12 cellular contexts compared by ENCODE assay signal in the genomic region with DNA sequence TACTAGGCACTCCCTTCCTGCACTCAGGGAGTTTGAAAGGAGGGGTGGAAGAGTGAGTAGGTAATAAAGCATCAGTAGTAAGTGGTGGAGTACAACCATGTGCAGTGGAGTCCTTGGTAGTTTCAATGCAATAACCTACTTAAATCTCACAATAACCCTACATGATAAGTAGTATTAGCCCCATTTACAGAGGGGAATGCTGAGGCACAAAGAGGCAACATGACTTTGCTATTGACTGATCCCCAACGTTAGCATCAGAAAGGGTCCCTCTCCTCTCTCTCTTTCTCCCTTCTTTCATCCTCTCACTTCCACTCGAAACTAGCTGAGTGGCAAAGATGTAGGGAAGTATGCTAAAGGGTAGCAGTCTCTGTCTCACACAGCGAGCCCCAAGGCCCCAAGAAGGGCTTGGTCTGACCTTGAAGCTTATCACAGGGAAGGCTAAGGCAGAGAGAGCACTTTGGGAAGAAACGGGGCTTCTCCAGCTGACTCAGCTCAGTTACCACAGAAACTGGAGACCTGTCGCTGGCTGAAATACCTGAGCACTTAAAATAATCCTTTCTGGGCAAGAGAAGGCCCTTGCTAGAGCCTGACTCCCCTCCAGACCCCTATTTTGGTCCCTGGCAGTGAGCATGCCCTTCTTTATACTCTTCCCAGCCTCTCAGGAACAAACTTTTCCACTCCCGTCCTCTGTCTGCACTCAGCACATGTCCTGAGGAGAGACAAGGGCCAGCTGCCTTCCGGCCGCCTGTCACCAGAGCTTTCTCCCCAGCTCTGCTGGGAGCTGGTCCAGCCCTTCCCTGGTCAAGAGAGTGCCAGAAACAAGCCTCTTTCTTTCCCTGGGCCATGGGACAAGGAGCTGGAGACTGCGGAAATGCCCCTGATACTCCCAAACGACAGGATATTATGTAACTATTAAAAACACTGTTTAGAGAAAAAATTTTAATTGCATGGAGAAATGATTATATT. TPM values are rescaled to one million over a fixed set of nuclear protein-coding genes. Genes with fewer than 3 reads are reported as not detected.
DNase-seq lines count a peak whose midpoint lies in the region; ATAC-seq and TF ChIP-seq lines count a peak whose summit lies in the region.
"Had no signal": no experiment of that assay in that cellular context is flagged by ENCODE, and none has a peak within 500 bp of the region (broad histone marks: within the 10 kb centered on the region; RNA-seq: fewer than 3 reads in every experiment).

No MANE protein-coding gene starts in this region.

- peaks cover 5% of the 10 kb centered on the region for H3K27me3 Mint-ChIP-seq in endodermal cell (ENCODE audit: insufficient read depth)

- H3K4me1 ChIP-seq in Peyer's patch (peaks cover 0 to 54% (median 4%) of the 10 kb centered on the region in 4 donors), lung (ENCODE audit: control insufficient read depth in 2 of 2, insufficient read depth in 2 of 2, low read length in 2 of 2) (peaks cover 5 to 6% of the 10 kb centered on the region in 2 donors), subcutaneous abdominal adipose tissue (ENCODE audit: control insufficient read depth in 5 of 5, insufficient read depth in 5 of 5, low read length in 5 of 5) (peaks cover 22 to 57% (median 51%) of the 10 kb centered on the region in 5 donors), endodermal cell (ENCODE audit: control insufficient read depth, insufficient read depth, low read length) (no peaks in the 10 kb centered on the region)

- no peak overlapping the region for H3K4me3 ChIP-seq in Peyer's patch
- no peak overlapping the region for H3K4me3 ChIP-seq in lung
- H3K4me3 ChIP-seq in subcutaneous abdominal adipose tissue (ENCODE audit: low read depth in 1 of 5, low read length in 5 of 5): no peak overlapping the region
- H3K4me3 ChIP-seq in endodermal cell (ENCODE audit: low read length): no peak overlapping the region

- 47 to 58% methylated on average over 10 of the region's 10 CpGs for WGBS in lung, 2 donors
- WGBS in endodermal cell (ENCODE audit: insufficient coverage in 1 of 2, insufficient read length in 1 of 2), 2 experiments: 76 to 83% methylated on average over 4 to 9 of the region's 10 CpGs

- TF ChIP-seq CTCF in Peyer's patch (IDR thresholded peaks at IDR 0.05) (no peak), lung (IDR thresholded peaks at IDR 0.05; ENCODE audit: control extremely low read depth, extremely low read depth) (no peak), endodermal cell (conservative IDR thresholded peaks at IDR 0.05) (no peak)

- H3K4me3 Mint-ChIP-seq in endodermal cell: no peak overlapping the region

- H3K9me3 ChIP-seq in Peyer's patch: no peaks in the 10 kb centered on the region
- peaks cover 0 to 1% of the 10 kb centered on the region in 2 donors for H3K9me3 ChIP-seq in lung (ENCODE audit: control insufficient read depth in 2 of 2, insufficient read depth in 1 of 2, low read length in 1 of 2)
- H3K9me3 ChIP-seq in subcutaneous abdominal adipose tissue (ENCODE audit: control insufficient read depth in 5 of 5, low read length in 5 of 5): no peaks in the 10 kb centered on the region
- H3K9me3 ChIP-seq in endodermal cell (ENCODE audit: control insufficient read depth, low read length): no peaks in the 10 kb centered on the region

- TF ChIP-seq POLR2A in Peyer's patch (IDR thresholded peaks at IDR 0.05): no peak

- no peaks in the 10 kb centered on the region for H3K36me3 Mint-ChIP-seq in endodermal cell (ENCODE audit: low read depth)

- H3K9ac ChIP-seq in subcutaneous abdominal adipose tissue (ENCODE audit: low read length in 5 of 5) (peak overlapping the region in 4 of 5 donors; percentile 50 to 64 (median 60)), endodermal cell (ENCODE audit: extremely low read depth, low read length, poor library complexity, severe bottlenecking) (no peak overlapping the region)
- H3K9ac ChIP-seq: KMS-11 had no signal

- H3K4me1 Mint-ChIP-seq in endodermal cell: no peaks in the 10 kb centered on the region

- ATAC-seq in lung (ENCODE audit: insufficient read depth, low FRiP score): no peak
- no peak for ATAC-seq in HG03097 (IDR thresholded peaks at IDR 0.05; ENCODE audit: low FRiP score, unreplicated experiment)
- no peak for ATAC-seq in GM21576 (IDR thresholded peaks at IDR 0.05; ENCODE audit: unreplicated experiment)

- no peak overlapping the region for H3K27ac Mint-ChIP-seq in endodermal cell

- peak overlapping the region; percentile 10 to 66 (median 46) for H3K27ac ChIP-seq in Peyer's patch
- peak overlapping the region; percentile 100 for H3K27ac ChIP-seq in epithelial cell of prostate
- H3K27ac ChIP-seq in lung (ENCODE audit: low read depth in 1 of 2, low read length in 1 of 2): peak overlapping the region; percentile 84 to 85
- peak overlapping the region; percentile 86 for H3K27ac ChIP-seq in subcutaneous abdominal adipose tissue (ENCODE audit: low read depth, low read length)
- no peak overlapping the region for H3K27ac ChIP-seq in endodermal cell (ENCODE audit: low read depth, low read length)
- H3K27ac ChIP-seq: KMS-11 had no signal

- DNase-seq in Peyer's patch (peak in 2 of 3 donors; percentile 20 to 66), epithelial cell of prostate (ENCODE audit: low read depth, low spot score) (no peak), lung (ENCODE audit: low spot score) (peak; percentile 67), endodermal cell (no peak), NCI-H2227 treated with DMSO at 0.1 percent for 48 hours (lab: John Stamatoyannopoulos, UW) (no peak)
- DNase-seq: activated CD4-positive, CD25-positive, alpha-beta regulatory T cell treated with anti-CD3 and anti-CD28 coated beads, Interleukin-2, amount 50 U/mL, for 72 hours; cerebellar nuclear complex; kidney glomerular epithelial cell had no signal

- no peaks in the 10 kb centered on the region for H3K9me3 Mint-ChIP-seq in endodermal cell

- H3K27me3 ChIP-seq in Peyer's patch: no peaks in the 10 kb centered on the region
- H3K27me3 ChIP-seq in lung (ENCODE audit: control insufficient read depth, insufficient read depth): no peaks in the 10 kb centered on the region
- no peaks in the 10 kb centered on the region for H3K27me3 ChIP-seq in subcutaneous abdominal adipose tissue (ENCODE audit: control insufficient read depth in 5 of 5, insufficient read depth in 4 of 5, low read length in 5 of 5)
- H3K27me3 ChIP-seq in endodermal cell (ENCODE audit: control insufficient read depth, insufficient read depth, low read length, poor library complexity, severe bottlenecking): no peaks in the 10 kb centered on the region

- H3K36me3 ChIP-seq in Peyer's patch (peaks cover 0 to 15% (median 0%) of the 10 kb centered on the region in 3 donors), lung (ENCODE audit: control insufficient read depth in 2 of 2, insufficient read depth in 2 of 2, low read length in 2 of 2) (no peaks in the 10 kb centered on the region), subcutaneous abdominal adipose tissue (ENCODE audit: control insufficient read depth in 5 of 5, insufficient read depth in 5 of 5, low read length in 5 of 5) (no peaks in the 10 kb centered on the region), endodermal cell (ENCODE audit: control insufficient read depth, insufficient read depth, low read length) (no peaks in the 10 kb centered on the region)

RNA-seq across cellular contexts. Expression of gene LAMB3, which starts 10.7 kb away (rescaled TPM):
- 100 to 1,000 TPM in 3 of 4 donors, 1 to 10 TPM in 1; 9.1 to 109 (median 104) TPM for total RNA-seq in Peyer's patch
- total RNA-seq in lung: 100 to 1,000 TPM in 1 of 2 donors, 10 to 100 TPM in 1; 72.6 to 121 TPM
- 10 to 100 TPM; 14.6 to 64.6 TPM for polyA plus RNA-seq in lung
- 1 to 10 TPM in 1 of 2 donors, under 1 TPM in 1; 0.53 to 1.9 TPM for total RNA-seq in endodermal cell
- polyA plus RNA-seq in endodermal cell (2013, experiment 1 of 2): 0.75 TPM
- 0.29 TPM for polyA plus RNA-seq in endodermal cell (2013, experiment 2 of 2)

RNA-seq across cellular contexts. Expression of gene G0S2, which starts 33.7 kb away (rescaled TPM):
- total RNA-seq in Peyer's patch: 10 to 100 TPM in 3 of 4 donors, 1 to 10 TPM in 1; 2.3 to 70.4 (median 14.1) TPM
- total RNA-seq in lung: 10 to 100 TPM; 53.4 to 74.5 TPM
- polyA plus RNA-seq in lung: 100 to 1,000 TPM in 1 of 2 donors, 10 to 100 TPM in 1; 44.6 to 696 TPM
- total RNA-seq in endodermal cell: not detected
- 0.57 TPM for polyA plus RNA-seq in endodermal cell (2013, experiment 1 of 2)
- 0.58 TPM for polyA plus RNA-seq in endodermal cell (2013, experiment 2 of 2)

RNA-seq across cellular contexts. Expression of gene CAMK1G, which starts 58.0 kb away (rescaled TPM):
- total RNA-seq in Peyer's patch: not detected
- 1 to 10 TPM in 1 of 2 donors, not detected in 1; 2.4 TPM for total RNA-seq in lung
- polyA plus RNA-seq in lung: under 1 TPM; 0.14 to 0.80 TPM
- 1 to 10 TPM in 1 of 2 donors, under 1 TPM in 1; 0.55 to 2.1 TPM for total RNA-seq in endodermal cell
- polyA plus RNA-seq in endodermal cell (2013, experiment 1 of 2): 4.7 TPM
- polyA plus RNA-seq in endodermal cell (2013, experiment 2 of 2): 3.5 TPM

Comparison
In these comparisons a context has a peak if more than half of its experiments do, and no peak if none do; other contexts are left out.
1. DNase-seq: peak in Peyer's patch (2 of 3) and lung (single experiment); none in epithelial cell of prostate (single experiment), endodermal cell (single experiment) and NCI-H2227 treated with DMSO at 0.1 percent for 48 hours (single experiment).